ENCODE assay signal across 8 cellular contexts in the genomic region with DNA sequence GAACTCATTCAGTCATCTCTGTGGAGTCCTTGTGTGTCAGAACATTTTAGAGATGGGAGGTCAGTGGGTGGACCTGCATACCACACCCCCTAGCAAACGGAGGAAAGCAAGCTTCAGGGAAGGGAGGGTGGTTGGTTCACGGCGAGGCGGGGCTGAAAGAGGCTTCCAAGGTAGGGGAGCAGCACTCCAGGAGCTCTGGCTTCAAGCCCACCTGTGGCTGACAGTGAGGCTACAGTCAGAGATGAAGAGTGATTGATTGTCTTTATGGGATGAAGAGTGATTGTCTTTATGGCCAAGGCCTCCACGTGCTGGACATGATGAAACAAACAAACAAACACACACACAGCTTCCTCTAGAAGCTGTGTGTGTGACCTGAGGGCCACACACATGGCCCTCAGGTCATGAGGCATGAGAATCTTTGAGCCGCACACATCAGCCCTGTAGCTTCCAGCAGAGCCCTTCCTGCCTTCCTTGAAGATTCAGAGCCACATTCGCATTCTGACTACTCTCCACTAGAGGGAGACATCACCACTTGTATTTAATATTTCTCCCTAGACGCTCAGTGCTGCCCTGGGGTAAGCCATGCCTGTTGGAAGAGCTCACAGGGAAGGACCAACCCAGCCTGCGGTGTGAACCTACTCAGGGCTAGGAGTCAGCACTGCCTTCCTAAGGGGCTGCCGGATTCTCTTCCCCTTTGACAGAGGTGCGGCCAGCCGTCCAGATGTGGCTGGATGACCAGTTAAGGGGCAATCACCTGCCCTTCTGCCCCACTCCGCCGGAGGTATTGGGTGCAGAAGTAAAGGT. TPM values are rescaled to one million over a fixed set of nuclear protein-coding genes. Genes with fewer than 3 reads are reported as not detected.
A peak's percentile ranks its signal among the peaks of the same experiment; 100 is the strongest.
DNase-seq lines count a peak whose midpoint lies in the region; ATAC-seq and TF ChIP-seq lines count a peak whose summit lies in the region.

No MANE protein-coding gene starts in this region.

- H3K36me3 ChIP-seq in left lung: no peaks in the 10 kb centered on the region

- intact Hi-C loops in left lung (cut with DNase I): loop anchor here in 1 of 2 donors (5.0 kb wide), 1 partner anchor 147 kb away; no protein-coding TSS in a partner anchor

- peak; percentile 79 for TF ChIP-seq CTCF in choroid plexus epithelial cell (conservative IDR thresholded peaks at IDR 0.05; ENCODE audit: low read depth, low read length)
- TF ChIP-seq CTCF in left lung (IDR thresholded peaks at IDR 0.05): peak; percentile 81

- DNase-seq in DMS53 (lab: John Stamatoyannopoulos, UW) (peak; percentile 100), NCI-H2196 treated with DMSO at 0.1 percent for 48 hours (lab: John Stamatoyannopoulos, UW; ENCODE audit: unreplicated experiment) (peak; percentile 32), UCSD-AML1 (lab: John Stamatoyannopoulos, UW; ENCODE audit: unreplicated experiment) (peak; percentile 30), choroid plexus epithelial cell (ENCODE audit: low read depth) (peak; percentile 87), left lung (no peak), mesenteric fat pad (ENCODE audit: low spot score) (no peak)
- DNase-seq in stimulated activated CD8-positive, alpha-beta memory T cell treated with anti-CD3 and anti-CD28 coated beads, Interleukin-12 subunit alpha, Interleukin-12 subunit beta, amount 100 ng/mL, for 1 hour (ENCODE audit: low read depth): peak; percentile 27

- peaks cover 6 to 8% of the 10 kb centered on the region in 2 donors for H3K4me1 ChIP-seq in left lung

- H3K27ac ChIP-seq in left lung: no peak overlapping the region

- no peaks in the 10 kb centered on the region for H3K9me3 ChIP-seq in left lung

- peaks cover 0 to 44% of the 10 kb centered on the region in 2 donors for H3K27me3 ChIP-seq in left lung

- ATAC-seq in HG02759 (IDR thresholded peaks at IDR 0.05; ENCODE audit: unreplicated experiment): peak; percentile 45
- peak; percentile 83 for ATAC-seq in left lung

- H3K4me3 ChIP-seq in choroid plexus epithelial cell (ENCODE audit: low read depth, low read length): no peak overlapping the region
- no peak overlapping the region for H3K4me3 ChIP-seq in left lung

RNA-seq across cellular contexts. Expression of gene KCNA1, which starts 54.4 kb away (rescaled TPM):
- under 1 TPM; 0.08 to 0.09 TPM for total RNA-seq in left lung
- total RNA-seq in mesenteric fat pad: 0.19 TPM

Comparison
In these comparisons a context has a peak if more than half of its experiments do, and no peak if none do; other contexts are left out.
1. DNase-seq: peak in DMS53 (single experiment), NCI-H2196 treated with DMSO at 0.1 percent for 48 hours (single experiment), UCSD-AML1 (single experiment), choroid plexus epithelial cell (single experiment) and stimulated activated CD8-positive, alpha-beta memory T cell treated with anti-CD3 and anti-CD28 coated beads, Interleukin-12 subunit alpha, Interleukin-12 subunit beta, amount 100 ng/mL, for 1 hour (single experiment); none in left lung (0 of 2) and mesenteric fat pad (single experiment).